19 cellular contexts compared by ENCODE assay signal in the genomic region with DNA sequence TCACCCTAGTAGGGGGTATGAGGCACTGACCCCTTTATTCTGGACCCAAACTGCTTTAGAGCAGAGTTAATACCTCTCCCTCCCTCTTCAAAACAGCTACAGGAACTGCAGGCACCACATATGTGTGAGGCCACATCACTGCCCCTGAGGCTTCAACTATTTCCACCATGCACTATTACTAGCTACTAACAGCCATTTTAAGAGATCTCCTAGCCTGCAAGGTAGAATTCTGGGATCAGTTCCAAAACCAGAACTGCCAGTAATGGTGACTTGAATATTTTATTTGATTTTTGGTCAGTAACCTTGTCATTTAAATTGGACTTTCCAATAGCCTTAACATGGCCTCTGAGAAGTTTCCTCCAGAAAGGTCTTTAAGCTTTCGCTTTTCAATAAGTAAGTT.
"Had no signal": no experiment of that assay in that cellular context is flagged by ENCODE, and none has a peak within 500 bp of the region (broad histone marks: within the 10 kb centered on the region; RNA-seq: fewer than 3 reads in every experiment).

No MANE protein-coding gene starts in this region.

- H3K4me1 ChIP-seq: colonic mucosa, right atrium auricular region, spleen, testis, vagina had no signal

- H3K27ac ChIP-seq: colonic mucosa, epithelial cell of prostate, right atrium auricular region, spleen, testis, vagina had no signal

- H3K4me3 Mint-ChIP-seq: activated naive CD8-positive, alpha-beta T cell treated with anti-CD3 and anti-CD28 coated beads for 36 hours; activated T-cell treated with anti-CD3 and anti-CD28 coated beads, Interleukin-2, amount 50 U/mL, for 24 hours; memory B cell had no signal

- H3K4me3 ChIP-seq: colonic mucosa, right atrium auricular region, spleen, testis, vagina had no signal

- H3K27me3 ChIP-seq: colonic mucosa, right atrium auricular region, spleen, testis, vagina had no signal

- H3K36me3 Mint-ChIP-seq: memory B cell had no signal

- ATAC-seq: left colon had no signal

- DNase-seq: activated CD4-positive, alpha-beta T cell treated with anti-CD3 and anti-CD28 coated beads, Interleukin-2, amount 50 U/mL, for 4 hours; activated CD8-positive, alpha-beta memory T cell treated with anti-CD3 and anti-CD28 coated beads for 24 hours; activated CD8-positive, alpha-beta memory T cell treated with anti-CD3 and anti-CD28 coated beads, Interleukin-2, amount 50 U/mL, for 4 hours; activated naive CD4-positive, alpha-beta T cell; activated naive CD8-positive, alpha-beta T cell treated with anti-CD3 and anti-CD28 coated beads for 36 hours; activated T-cell treated with anti-CD3 and anti-CD28 coated beads, Interleukin-2, amount 50 U/mL, for 24 hours; colonic mucosa; left colon; occipital lobe; spleen; stimulated activated CD4-positive, alpha-beta T cell treated with anti-CD3 and anti-CD28 coated beads, Interleukin-4, amount 100 ng/mL, for 1 hour; stimulated activated naive CD4-positive, alpha-beta T cell; testis; trophoblast cell had no signal

- H3K9me3 Mint-ChIP-seq: activated naive CD8-positive, alpha-beta T cell treated with anti-CD3 and anti-CD28 coated beads for 36 hours; activated T-cell treated with anti-CD3 and anti-CD28 coated beads, Interleukin-2, amount 50 U/mL, for 24 hours; activated T-helper 2 cell treated with anti-CD3 and anti-CD28 coated beads, Interferon-gamma antibody, Interleukin-2, Interleukin-4, amounts not matched to agents 10 μg/mL and 5 μg/mL and 100 μg/mL, durations not matched to agents 14 hours and 24 hours and 36 hours; memory B cell had no signal

- H3K36me3 ChIP-seq: colonic mucosa, right atrium auricular region had no signal

- H3K4me1 Mint-ChIP-seq: activated naive CD8-positive, alpha-beta T cell treated with anti-CD3 and anti-CD28 coated beads for 36 hours; memory B cell had no signal

- H3K9me3 ChIP-seq: colonic mucosa, right atrium auricular region, spleen, testis, vagina had no signal

- H3K27ac Mint-ChIP-seq: activated naive CD8-positive, alpha-beta T cell treated with anti-CD3 and anti-CD28 coated beads for 36 hours; activated T-cell treated with anti-CD3 and anti-CD28 coated beads, Interleukin-2, amount 50 U/mL, for 24 hours; activated T-helper 2 cell treated with anti-CD3 and anti-CD28 coated beads, Interferon-gamma antibody, Interleukin-2, Interleukin-4, amounts not matched to agents 10 μg/mL and 5 μg/mL and 100 μg/mL, durations not matched to agents 14 hours and 24 hours and 36 hours; memory B cell had no signal
